8 cellular contexts compared by ENCODE assay signal in genomic region chr1:202805886-202806511, GRCh38. TPM values are rescaled to one million over a fixed set of nuclear protein-coding genes. Genes with fewer than 3 reads are reported as not detected.
DNase-seq lines count a peak whose midpoint lies in the region; ATAC-seq and TF ChIP-seq lines count a peak whose summit lies in the region.

No MANE protein-coding gene starts in this region.

- peak overlapping the region; percentile 15 for H3K27ac ChIP-seq in iPS-20b (ENCODE audit: low read length)

- peak overlapping the region; percentile 90 for H3K4me3 Mint-ChIP-seq in HFFc6
- H3K4me3 Mint-ChIP-seq in activated naive CD4-positive, alpha-beta T cell treated with anti-CD3 and anti-CD28 coated beads, Interleukin-2, amount 50 U/mL, for 24 hours, result peak overlapping the region; percentile 93
- peak overlapping the region; percentile 86 to 89 for H3K4me3 Mint-ChIP-seq in stimulated activated naive CD8-positive, alpha-beta T cell treated with anti-CD3 and anti-CD28 coated beads, Interleukin-15, amount 100 ng/mL, for 72 hours

- H3K4me1 ChIP-seq in iPS-20b (ENCODE audit: insufficient read depth, low read length), result peaks cover 23% of the 10 kb centered on the region

- no peaks in the 10 kb centered on the region for H3K9me3 Mint-ChIP-seq in HFFc6
- no peaks in the 10 kb centered on the region for H3K9me3 Mint-ChIP-seq in activated naive CD4-positive, alpha-beta T cell treated with anti-CD3 and anti-CD28 coated beads, Interleukin-2, amount 50 U/mL, for 24 hours
- H3K9me3 Mint-ChIP-seq in stimulated activated naive CD8-positive, alpha-beta T cell treated with anti-CD3 and anti-CD28 coated beads, Interleukin-15, amount 100 ng/mL, for 72 hours, result no peaks in the 10 kb centered on the region

- no peak for TF ChIP-seq CTCF in AG10803 (conservative IDR thresholded peaks at IDR 0.05; ENCODE audit: low read length)
- no peak for TF ChIP-seq CTCF in HFFc6 (IDR thresholded peaks at IDR 0.05)

- no peaks in the 10 kb centered on the region for H3K36me3 ChIP-seq in iPS-20b (ENCODE audit: insufficient read depth, low read depth, low read length)

- ATAC-seq in stimulated activated naive CD8-positive, alpha-beta T cell treated with anti-CD3 and anti-CD28 coated beads, Interleukin-15, amount 100 ng/mL, for 72 hours, result peak; percentile 16
- ATAC-seq in HG03571 (IDR thresholded peaks at IDR 0.05; ENCODE audit: unreplicated experiment), result no peak

- no peaks in the 10 kb centered on the region for H3K36me3 Mint-ChIP-seq in HFFc6 (ENCODE audit: low read depth)
- H3K36me3 Mint-ChIP-seq in activated naive CD4-positive, alpha-beta T cell treated with anti-CD3 and anti-CD28 coated beads, Interleukin-2, amount 50 U/mL, for 24 hours, result peaks cover 2% of the 10 kb centered on the region

- peak overlapping the region; percentile 80 for H3K27ac Mint-ChIP-seq in HFFc6
- peak overlapping the region; percentile 99 for H3K27ac Mint-ChIP-seq in activated naive CD4-positive, alpha-beta T cell treated with anti-CD3 and anti-CD28 coated beads, Interleukin-2, amount 50 U/mL, for 24 hours
- H3K27ac Mint-ChIP-seq in stimulated activated naive CD8-positive, alpha-beta T cell treated with anti-CD3 and anti-CD28 coated beads, Interleukin-15, amount 100 ng/mL, for 72 hours, result peak overlapping the region; percentile 92 to 93

- H3K9me3 ChIP-seq in iPS-20b (ENCODE audit: insufficient read depth, low read depth, low read length), result no peaks in the 10 kb centered on the region

- H3K4me3 ChIP-seq in AG10803 (ENCODE audit: low read length) (peak overlapping the region; percentile 86), iPS-20b (ENCODE audit: low read length) (peak overlapping the region; percentile 86)

- peaks cover 19% of the 10 kb centered on the region for H3K27me3 ChIP-seq in iPS-20b (ENCODE audit: insufficient read depth, low read length)

- DNase-seq in AG10803 (ENCODE audit: low read depth) (no peak), HFFc6 (no peak), medulla oblongata (ENCODE audit: extremely low spot score) (no peak), NOMO-1 (lab: John Stamatoyannopoulos, UW; ENCODE audit: unreplicated experiment in 2 of 2) (no peak)
- DNase-seq in stimulated activated naive CD8-positive, alpha-beta T cell treated with anti-CD3 and anti-CD28 coated beads, Interleukin-15, amount 100 ng/mL, for 72 hours, result no peak

- no peaks in the 10 kb centered on the region; the same call in 1 of the 2 replicates for H3K27me3 Mint-ChIP-seq in HFFc6 (ENCODE audit: insufficient read depth)
- no peaks in the 10 kb centered on the region for H3K27me3 Mint-ChIP-seq in activated naive CD4-positive, alpha-beta T cell treated with anti-CD3 and anti-CD28 coated beads, Interleukin-2, amount 50 U/mL, for 24 hours
- H3K27me3 Mint-ChIP-seq in stimulated activated naive CD8-positive, alpha-beta T cell treated with anti-CD3 and anti-CD28 coated beads, Interleukin-15, amount 100 ng/mL, for 72 hours, result peaks cover 11% of the 10 kb centered on the region

- H3K4me1 Mint-ChIP-seq in HFFc6 (ENCODE audit: low read depth), result peaks cover 70% of the 10 kb centered on the region
- H3K4me1 Mint-ChIP-seq in activated naive CD4-positive, alpha-beta T cell treated with anti-CD3 and anti-CD28 coated beads, Interleukin-2, amount 50 U/mL, for 24 hours, result peaks cover 68% of the 10 kb centered on the region
- peaks cover 71% of the 10 kb centered on the region for H3K4me1 Mint-ChIP-seq in stimulated activated naive CD8-positive, alpha-beta T cell treated with anti-CD3 and anti-CD28 coated beads, Interleukin-15, amount 100 ng/mL, for 72 hours

- peak overlapping the region; percentile 94; the same call in 1 of the 2 replicates for H3K9ac ChIP-seq in iPS-20b (ENCODE audit: low read depth, low read length)

RNA-seq across cellular contexts. Expression of gene KDM5B, which starts 2.2 kb away (rescaled TPM):
- total RNA-seq in HFFc6 (2021; fragmentation: NEBNext Ultra II Directional; extraction: Animal tissue kit (Norgen Biotek cat#: 25700)), result 10 to 100 TPM; 48.1 to 65.5 (median 53.5) TPM

RNA-seq across cellular contexts. Expression of gene PCAT6, which starts 4.8 kb away (rescaled TPM):
- total RNA-seq in HFFc6 (2021; fragmentation: NEBNext Ultra II Directional; extraction: Animal tissue kit (Norgen Biotek cat#: 25700)), result 1 to 10 TPM; 1.7 to 4.0 (median 1.8) TPM
